ENCODE assay signal across 28 cellular contexts in genomic region chr11:74043450-74043849, GRCh38. TPM values are rescaled to one million over a fixed set of nuclear protein-coding genes. Genes with fewer than 3 reads are reported as not detected.
"Had no signal": no experiment of that assay in that cellular context is flagged by ENCODE, and none has a peak within 500 bp of the region (broad histone marks: within the 10 kb centered on the region; RNA-seq: fewer than 3 reads in every experiment).

No MANE protein-coding gene starts in this region.

- H3K36me3 ChIP-seq: breast epithelium had no signal

- ATAC-seq: activated CD4-positive, alpha-beta T cell treated with anti-CD3 and anti-CD28 coated beads for 36 hours; activated CD8-positive, alpha-beta memory T cell treated with anti-CD3 and anti-CD28 coated beads, Interleukin-2, amount 10 ng/mL, durations not matched to agents 7 days and 5 days; activated CD8-positive, alpha-beta T cell treated with anti-CD3 and anti-CD28 coated beads, Interleukin-2, amount 10 ng/mL, durations not matched to agents 7 days and 5 days; activated naive CD4-positive, alpha-beta T cell treated with anti-CD3 and anti-CD28 coated beads, Interleukin-2, amount 50 U/mL, for 72 hours; activated T-cell treated with anti-CD3 and anti-CD28 coated beads, Interleukin-2, amount 50 U/mL, for 72 hours; esophagus mucosa; heart left ventricle had no signal

- H3K4me1 Mint-ChIP-seq: activated CD4-positive, alpha-beta T cell treated with anti-CD3 and anti-CD28 coated beads for 36 hours; central memory CD8-positive, alpha-beta T cell had no signal

- H3K27ac ChIP-seq: ascending aorta, breast epithelium, cardiac muscle cell, coronary artery, dorsolateral prefrontal cortex, heart left ventricle had no signal

- H3K9me3 ChIP-seq: ascending aorta, breast epithelium, heart left ventricle had no signal

- H3K27me3 Mint-ChIP-seq: activated CD4-positive, alpha-beta memory T cell treated with anti-CD3 and anti-CD28 coated beads for 36 hours; activated CD4-positive, alpha-beta T cell treated with anti-CD3 and anti-CD28 coated beads for 36 hours; activated CD4-positive, alpha-beta T cell treated with anti-CD3 and anti-CD28 coated beads, Interleukin-2, amount 10 ng/mL, durations not matched to agents 24 days and 14 days; activated CD8-positive, alpha-beta memory T cell treated with anti-CD3 and anti-CD28 coated beads, Interleukin-2, amount 10 ng/mL, durations not matched to agents 7 days and 5 days; activated naive CD4-positive, alpha-beta T cell treated with anti-CD3 and anti-CD28 coated beads, Interleukin-2, amount 10 ng/mL, durations not matched to agents 7 days and 5 days; activated naive CD8-positive, alpha-beta T cell treated with anti-CD3 and anti-CD28 coated beads, Interleukin-2, amount 10 ng/mL, durations not matched to agents 7 days and 5 days; brain; central memory CD8-positive, alpha-beta T cell; dendritic cell treated with granulocyte-macrophage colony-stimulating factor and Interleukin-4, amounts not matched to agents 40 ng/mL and 50 ng/mL, for 4 days had no signal

- H3K4me3 Mint-ChIP-seq: activated CD4-positive, alpha-beta memory T cell treated with anti-CD3 and anti-CD28 coated beads for 36 hours; activated CD4-positive, alpha-beta T cell treated with anti-CD3 and anti-CD28 coated beads for 36 hours; activated CD4-positive, alpha-beta T cell treated with anti-CD3 and anti-CD28 coated beads, Interleukin-2, amount 10 ng/mL, durations not matched to agents 24 days and 14 days; activated CD8-positive, alpha-beta memory T cell treated with anti-CD3 and anti-CD28 coated beads, Interleukin-2, amount 10 ng/mL, durations not matched to agents 7 days and 5 days; activated CD8-positive, alpha-beta T cell treated with anti-CD3 and anti-CD28 coated beads, Interleukin-2, amount 10 ng/mL, durations not matched to agents 7 days and 5 days; activated naive CD4-positive, alpha-beta T cell treated with anti-CD3 and anti-CD28 coated beads, Interleukin-2, amount 10 ng/mL, durations not matched to agents 7 days and 5 days; activated naive CD8-positive, alpha-beta T cell treated with anti-CD3 and anti-CD28 coated beads, Interleukin-2, amount 10 ng/mL, durations not matched to agents 7 days and 5 days; activated T-cell treated with anti-CD3 and anti-CD28 coated beads, Interleukin-2, amount 50 U/mL, for 72 hours; brain; central memory CD8-positive, alpha-beta T cell; dendritic cell treated with granulocyte-macrophage colony-stimulating factor and Interleukin-4, amounts not matched to agents 40 ng/mL and 50 ng/mL, for 4 days had no signal

- H3K9me3 Mint-ChIP-seq: activated CD4-positive, alpha-beta memory T cell treated with anti-CD3 and anti-CD28 coated beads for 36 hours; activated CD4-positive, alpha-beta T cell treated with anti-CD3 and anti-CD28 coated beads, Interleukin-2, amount 10 ng/mL, durations not matched to agents 24 days and 14 days; activated naive CD4-positive, alpha-beta T cell treated with anti-CD3 and anti-CD28 coated beads, Interleukin-2, amount 10 ng/mL, durations not matched to agents 7 days and 5 days; activated naive CD4-positive, alpha-beta T cell treated with anti-CD3 and anti-CD28 coated beads, Interleukin-2, amount 50 U/mL, for 72 hours; activated naive CD8-positive, alpha-beta T cell treated with anti-CD3 and anti-CD28 coated beads, Interleukin-2, amount 10 ng/mL, durations not matched to agents 7 days and 5 days; activated T-cell treated with anti-CD3 and anti-CD28 coated beads, Interleukin-2, amount 50 U/mL, for 72 hours; brain; central memory CD8-positive, alpha-beta T cell; dendritic cell treated with granulocyte-macrophage colony-stimulating factor and Interleukin-4, amounts not matched to agents 40 ng/mL and 50 ng/mL, for 4 days had no signal

- H3K4me1 ChIP-seq: ascending aorta, breast epithelium, heart left ventricle had no signal

- H3K27ac Mint-ChIP-seq: activated CD4-positive, alpha-beta memory T cell treated with anti-CD3 and anti-CD28 coated beads for 36 hours; activated CD4-positive, alpha-beta T cell treated with anti-CD3 and anti-CD28 coated beads for 36 hours; activated CD4-positive, alpha-beta T cell treated with anti-CD3 and anti-CD28 coated beads, Interleukin-2, amount 10 ng/mL, durations not matched to agents 24 days and 14 days; activated CD8-positive, alpha-beta memory T cell treated with anti-CD3 and anti-CD28 coated beads, Interleukin-2, amount 10 ng/mL, durations not matched to agents 7 days and 5 days; activated CD8-positive, alpha-beta T cell treated with anti-CD3 and anti-CD28 coated beads, Interleukin-2, amount 10 ng/mL, durations not matched to agents 7 days and 5 days; activated naive CD4-positive, alpha-beta T cell treated with anti-CD3 and anti-CD28 coated beads, Interleukin-2, amount 10 ng/mL, durations not matched to agents 7 days and 5 days; activated naive CD8-positive, alpha-beta T cell treated with anti-CD3 and anti-CD28 coated beads, Interleukin-2, amount 10 ng/mL, durations not matched to agents 7 days and 5 days; activated T-cell treated with anti-CD3 and anti-CD28 coated beads, Interleukin-2, amount 50 U/mL, for 72 hours; brain; dendritic cell treated with granulocyte-macrophage colony-stimulating factor and Interleukin-4, amounts not matched to agents 40 ng/mL and 50 ng/mL, for 4 days had no signal

- DNase-seq: activated CD4-positive, alpha-beta memory T cell treated with anti-CD3 and anti-CD28 coated beads for 36 hours; activated CD4-positive, alpha-beta T cell treated with anti-CD3 and anti-CD28 coated beads for 36 hours; activated CD4-positive, alpha-beta T cell treated with anti-CD3 and anti-CD28 coated beads, Interleukin-2, amount 10 ng/mL, durations not matched to agents 24 days and 14 days; activated CD4-positive, CD25-positive, alpha-beta regulatory T cell; activated CD4-positive, CD25-positive, alpha-beta regulatory T cell treated with anti-CD3 and anti-CD28 coated beads, Interleukin-2, amount 50 U/mL, for 72 hours; activated CD8-positive, alpha-beta memory T cell treated with anti-CD3 and anti-CD28 coated beads, Interleukin-2, amount 10 ng/mL, durations not matched to agents 7 days and 5 days; activated CD8-positive, alpha-beta memory T cell treated with anti-CD3 and anti-CD28 coated beads, Interleukin-2, amount 50 U/mL, for 4 hours; activated CD8-positive, alpha-beta T cell treated with anti-CD3 and anti-CD28 coated beads, Interleukin-2, amount 10 ng/mL, durations not matched to agents 7 days and 5 days; activated gamma-delta T cell; activated naive CD4-positive, alpha-beta T cell; activated naive CD4-positive, alpha-beta T cell treated with anti-CD3 and anti-CD28 coated beads, Interleukin-2, amount 10 ng/mL, durations not matched to agents 7 days and 5 days; activated naive CD8-positive, alpha-beta T cell treated with anti-CD3 and anti-CD28 coated beads, Interleukin-2, amount 10 ng/mL, durations not matched to agents 7 days and 5 days; activated T-cell treated with anti-CD3 and anti-CD28 coated beads, Interleukin-2, amount 50 U/mL, for 1 hour; activated T-cell treated with anti-CD3 and anti-CD28 coated beads, Interleukin-2, amount 50 U/mL, for 72 hours; dorsolateral prefrontal cortex; effector memory CD4-positive, alpha-beta T cell; foreskin fibroblast; heart left ventricle; T-helper 2 cell had no signal

- H3K4me3 ChIP-seq: ascending aorta, breast epithelium, cardiac muscle cell, coronary artery, dorsolateral prefrontal cortex, heart left ventricle had no signal

- H3K27me3 ChIP-seq: ascending aorta, breast epithelium, cardiac muscle cell, dorsolateral prefrontal cortex, heart left ventricle had no signal

RNA-seq across cellular contexts. Expression of gene UCP3, which starts 34.6 kb away (rescaled TPM):
- total RNA-seq: ascending aorta had no signal
